1 cellular context compared by ENCODE assay signal in genomic region chr20:23166563-23166962, GRCh38.
TF ChIP-seq lines count a peak whose summit lies in the region.

No MANE protein-coding gene starts in this region.

TF ChIP-seq in HepG2, 621 proteins besides CTCF, POLR2A, EP300 and RAD21:
- TF ChIP-seq ZNF264 (CRISPR knock-in tag; IDR thresholded peaks at IDR 0.05): no peak
- TF ChIP-seq PRPF4 (IDR thresholded peaks at IDR 0.05; ENCODE audit: low read depth, low read length, poor library complexity, severe bottlenecking): no peak
- no peak for TF ChIP-seq MIER2 (CRISPR knock-in tag; IDR thresholded peaks at IDR 0.05)
- no peak for TF ChIP-seq SOX5 (CRISPR knock-in tag; IDR thresholded peaks at IDR 0.05; ENCODE audit: borderline replicate concordance)
- TF ChIP-seq MLLT10 (CRISPR knock-in tag; IDR thresholded peaks at IDR 0.05): no peak
- no peak for TF ChIP-seq POLR2G (IDR thresholded peaks at IDR 0.05; ENCODE audit: low read depth, low read length)
- TF ChIP-seq ZC3H4 (CRISPR knock-in tag; IDR thresholded peaks at IDR 0.05; ENCODE audit: borderline replicate concordance): no peak
- TF ChIP-seq PAF1 (CRISPR knock-in tag; IDR thresholded peaks at IDR 0.05): no peak
- no peak for TF ChIP-seq ZFP36 (IDR thresholded peaks at IDR 0.05; ENCODE audit: borderline replicate concordance, low read depth, low read length, partially characterized antibody)
- TF ChIP-seq GATAD1 (CRISPR knock-in tag; IDR thresholded peaks at IDR 0.05): no peak
- TF ChIP-seq ZNF143 (CRISPR knock-in tag; IDR thresholded peaks at IDR 0.05): no peak
- TF ChIP-seq CREB1 (IDR thresholded peaks at IDR 0.05): no peak
- TF ChIP-seq CREB1 (CRISPR knock-in tag; IDR thresholded peaks at IDR 0.05): no peak
- TF ChIP-seq ZNF607 (CRISPR knock-in tag; IDR thresholded peaks at IDR 0.05; ENCODE audit: borderline replicate concordance): no peak
- no peak for TF ChIP-seq ZNF503 (CRISPR knock-in tag; IDR thresholded peaks at IDR 0.05)
- TF ChIP-seq E2F2 (CRISPR knock-in tag; IDR thresholded peaks at IDR 0.05; ENCODE audit: borderline replicate concordance): no peak
TF ChIP-seq in HepG2: peak in this region for 0.
